In the genomic region with DNA sequence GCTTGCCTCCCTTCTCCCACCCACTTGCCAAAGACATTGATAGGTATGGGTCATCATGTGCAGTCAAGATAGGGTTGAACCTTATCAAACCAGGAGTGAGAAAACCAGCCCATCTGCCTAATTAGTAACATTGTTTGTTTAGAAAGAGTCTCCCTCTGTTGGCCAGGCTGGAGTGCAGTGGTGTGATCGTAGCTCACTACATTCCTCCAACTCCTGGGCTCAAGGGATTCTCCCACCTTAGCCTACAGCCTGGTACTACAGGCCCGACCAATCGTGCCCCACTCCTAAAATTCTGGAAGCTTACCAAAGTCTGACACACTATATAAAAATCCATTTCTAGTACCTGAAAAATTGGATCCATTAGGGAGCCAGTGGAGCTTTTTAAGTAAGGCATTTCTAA, we compare ENCODE assay signal across 1 cellular context.
TF ChIP-seq lines count a peak whose summit lies in the region.

No MANE protein-coding gene starts in this region.

TF ChIP-seq in H1, 55 proteins besides CTCF, POLR2A, EP300 and RAD21:
- no peak for TF ChIP-seq ASH2L (IDR thresholded peaks at IDR 0.05; ENCODE audit: low read length)
- TF ChIP-seq TEAD4 (IDR thresholded peaks at IDR 0.05; ENCODE audit: low read depth, low read length), result peak; percentile 71
